In genomic region chr12:75979181-75979580, GRCh38 we compare ENCODE assay signal across 9 cellular contexts. TPM values are rescaled to one million over a fixed set of nuclear protein-coding genes. Genes with fewer than 3 reads are reported as not detected.
A peak's percentile ranks its signal among the peaks of the same experiment; 100 is the strongest.
DNase-seq lines count a peak whose midpoint lies in the region; ATAC-seq and TF ChIP-seq lines count a peak whose summit lies in the region.
"Had no signal": no experiment of that assay in that cellular context is flagged by ENCODE, and none has a peak within 500 bp of the region (broad histone marks: within the 10 kb centered on the region; RNA-seq: fewer than 3 reads in every experiment).

No MANE protein-coding gene starts in this region.

- H3K9me3 Mint-ChIP-seq in CD4-positive, alpha-beta memory T cell, result peaks cover 0 to 2% (median 0%) of the 10 kb centered on the region in 8 donors
- H3K9me3 Mint-ChIP-seq in HFFc6, result no peaks in the 10 kb centered on the region
- peaks cover 3% of the 10 kb centered on the region for H3K9me3 Mint-ChIP-seq in activated CD8-positive, alpha-beta T cell treated with anti-CD3 and anti-CD28 coated beads for 36 hours
- H3K9me3 Mint-ChIP-seq in endodermal cell, result no peaks in the 10 kb centered on the region
- H3K9me3 Mint-ChIP-seq: dendritic cell treated with granulocyte-macrophage colony-stimulating factor and Interleukin-4, amounts not matched to agents 40 ng/mL and 50 ng/mL, for 4 days had no signal

- no peaks in the 10 kb centered on the region for H3K36me3 Mint-ChIP-seq in CD4-positive, alpha-beta memory T cell
- H3K36me3 Mint-ChIP-seq in HFFc6 (ENCODE audit: low read depth) (no peaks in the 10 kb centered on the region), endodermal cell (ENCODE audit: low read depth) (no peaks in the 10 kb centered on the region)
- H3K36me3 Mint-ChIP-seq in activated CD8-positive, alpha-beta T cell treated with anti-CD3 and anti-CD28 coated beads for 36 hours (ENCODE audit: low read depth), result peaks cover 9% of the 10 kb centered on the region

- peak overlapping the region; percentile 90 to 98 (median 92) for H3K27ac Mint-ChIP-seq in CD4-positive, alpha-beta memory T cell
- peak overlapping the region; percentile 99 for H3K27ac Mint-ChIP-seq in HFFc6
- H3K27ac Mint-ChIP-seq in activated CD8-positive, alpha-beta T cell treated with anti-CD3 and anti-CD28 coated beads for 36 hours, result peak overlapping the region; percentile 99
- H3K27ac Mint-ChIP-seq in endodermal cell, result no peak overlapping the region
- H3K27ac Mint-ChIP-seq: dendritic cell treated with granulocyte-macrophage colony-stimulating factor and Interleukin-4, amounts not matched to agents 40 ng/mL and 50 ng/mL, for 4 days had no signal

- no peak overlapping the region for H3K9ac ChIP-seq in endodermal cell (ENCODE audit: extremely low read depth, low read length, poor library complexity, severe bottlenecking)

- no peaks in the 10 kb centered on the region for H3K9me3 ChIP-seq in CD4-positive, alpha-beta memory T cell (ENCODE audit: control insufficient read depth in 1 of 2, low read length in 2 of 2)
- no peaks in the 10 kb centered on the region for H3K9me3 ChIP-seq in endodermal cell (ENCODE audit: control insufficient read depth, low read length)

- WGBS in endodermal cell (ENCODE audit: insufficient coverage in 1 of 2, insufficient read length in 1 of 2), 2 experiments, result 75 to 77% methylated on average over 1 to 2 of the region's 2 CpGs

- H3K27ac ChIP-seq in CD4-positive, alpha-beta memory T cell (ENCODE audit: low read depth, low read length), result peak overlapping the region; percentile 79
- H3K27ac ChIP-seq in endodermal cell (ENCODE audit: low read depth, low read length), result no peak overlapping the region

- intact Hi-C loops in CD4-positive, alpha-beta memory T cell (cut with micrococcal nuclease), result loop anchor here (2.0 kb wide), 1 partner anchor 14 kb away; no protein-coding TSS in a partner anchor
- intact Hi-C loops in activated CD8-positive, alpha-beta T cell treated with anti-CD3 and anti-CD28 coated beads for 36 hours (cut with micrococcal nuclease), result loop anchor here (1.0 to 2.0 kb wide), 4 partner anchors 16 to 52 kb away; partner anchors contain the start of gene PHLDA1

- peak; percentile 18 to 64 (median 21) for DNase-seq in CD4-positive, alpha-beta memory T cell
- DNase-seq in HFFc6 (peak; percentile 68), kidney glomerular epithelial cell (lab: John Stamatoyannopoulos, UW) (peak; percentile 26), endodermal cell (no peak), DMS153 treated with DMSO at 0.1 percent for 48 hours (lab: John Stamatoyannopoulos, UW; ENCODE audit: unreplicated experiment) (no peak), NCI-H748 (lab: John Stamatoyannopoulos, UW; ENCODE audit: unreplicated experiment) (no peak)
- peak; percentile 62 for DNase-seq in activated CD8-positive, alpha-beta T cell treated with anti-CD3 and anti-CD28 coated beads for 36 hours

- peaks cover 30 to 66% (median 44%) of the 10 kb centered on the region in 4 donors for H3K4me1 Mint-ChIP-seq in CD4-positive, alpha-beta memory T cell
- H3K4me1 Mint-ChIP-seq in HFFc6 (ENCODE audit: low read depth), result peaks cover 67% of the 10 kb centered on the region
- H3K4me1 Mint-ChIP-seq in activated CD8-positive, alpha-beta T cell treated with anti-CD3 and anti-CD28 coated beads for 36 hours (ENCODE audit: low read depth), result peaks cover 82% of the 10 kb centered on the region
- H3K4me1 Mint-ChIP-seq in endodermal cell, result peaks cover 29% of the 10 kb centered on the region

- no peaks in the 10 kb centered on the region for H3K27me3 ChIP-seq in CD4-positive, alpha-beta memory T cell (ENCODE audit: insufficient read depth, low read length)
- no peaks in the 10 kb centered on the region for H3K27me3 ChIP-seq in endodermal cell (ENCODE audit: control insufficient read depth, insufficient read depth, low read length, poor library complexity, severe bottlenecking)

- CTCF ChIA-PET in CD4-positive, alpha-beta memory T cell (lab: Charles Lee; ENCODE audit: partially characterized antibody), result interaction anchor here (1.1 to 2.3 kb wide), 4 partner anchors 13 to 58 kb away, joined by 3 to 10 read pairs (median 4); partner anchors contain the start of gene PHLDA1
- CTCF ChIA-PET in activated CD8-positive, alpha-beta T cell treated with anti-CD3 and anti-CD28 coated beads for 36 hours (lab: Charles Lee), result interaction anchor here (0.9 to 3.2 kb wide), 4 partner anchors 9 to 53 kb away, joined by 3 to 14 read pairs (median 4); partner anchors contain the start of gene PHLDA1

- no peaks in the 10 kb centered on the region for H3K36me3 ChIP-seq in CD4-positive, alpha-beta memory T cell (ENCODE audit: insufficient read depth, low read length)
- H3K36me3 ChIP-seq in endodermal cell (ENCODE audit: control insufficient read depth, insufficient read depth, low read length), result no peaks in the 10 kb centered on the region

- H3K4me1 ChIP-seq in CD4-positive, alpha-beta memory T cell (ENCODE audit: insufficient read depth, low read length), result peaks cover 39% of the 10 kb centered on the region
- peaks cover 12% of the 10 kb centered on the region for H3K4me1 ChIP-seq in endodermal cell (ENCODE audit: control insufficient read depth, insufficient read depth, low read length)

- TF ChIP-seq CTCF in HFFc6 (IDR thresholded peaks at IDR 0.05) (no peak), endodermal cell (conservative IDR thresholded peaks at IDR 0.05) (no peak)
- TF ChIP-seq CTCF in activated CD8-positive, alpha-beta T cell treated with anti-CD3 and anti-CD28 coated beads for 36 hours (IDR thresholded peaks at IDR 0.05), result no peak

- POLR2A ChIA-PET in CD4-positive, alpha-beta memory T cell (lab: Charles Lee; ENCODE audit: partially characterized antibody), result interaction anchor here (0.6 to 6.5 kb wide), 6 partner anchors 8 to 499 kb away, joined by 3 to 80 read pairs (median 6); partner anchors contain the start of genes GLIPR1, KRR1 and PHLDA1
- POLR2A ChIA-PET in activated CD8-positive, alpha-beta T cell treated with anti-CD3 and anti-CD28 coated beads for 36 hours (lab: Charles Lee), result interaction anchor here (0.8 to 5.4 kb wide), 11 partner anchors 9 to 468 kb away, joined by 3 to 54 read pairs (median 4); partner anchors contain the start of genes KRR1 and PHLDA1

- H3K27me3 Mint-ChIP-seq in CD4-positive, alpha-beta memory T cell, result no peaks in the 10 kb centered on the region
- no peaks in the 10 kb centered on the region for H3K27me3 Mint-ChIP-seq in HFFc6 (ENCODE audit: insufficient read depth)
- H3K27me3 Mint-ChIP-seq in activated CD8-positive, alpha-beta T cell treated with anti-CD3 and anti-CD28 coated beads for 36 hours, result no peaks in the 10 kb centered on the region
- no peaks in the 10 kb centered on the region for H3K27me3 Mint-ChIP-seq in endodermal cell (ENCODE audit: insufficient read depth)

- peak overlapping the region in 7 of 8 donors; percentile 3 to 66 (median 47) for H3K4me3 Mint-ChIP-seq in CD4-positive, alpha-beta memory T cell
- peak overlapping the region; percentile 80 for H3K4me3 Mint-ChIP-seq in HFFc6
- peak overlapping the region; percentile 56 for H3K4me3 Mint-ChIP-seq in activated CD8-positive, alpha-beta T cell treated with anti-CD3 and anti-CD28 coated beads for 36 hours
- H3K4me3 Mint-ChIP-seq in endodermal cell, result no peak overlapping the region
- H3K4me3 Mint-ChIP-seq: dendritic cell treated with granulocyte-macrophage colony-stimulating factor and Interleukin-4, amounts not matched to agents 40 ng/mL and 50 ng/mL, for 4 days had no signal

- no peak overlapping the region for H3K4me3 ChIP-seq in CD4-positive, alpha-beta memory T cell (ENCODE audit: low read length in 2 of 2)
- no peak overlapping the region for H3K4me3 ChIP-seq in endodermal cell (ENCODE audit: low read length)

- peak; percentile 74 for ATAC-seq in activated CD8-positive, alpha-beta T cell treated with anti-CD3 and anti-CD28 coated beads for 36 hours
- ATAC-seq in GM21529 (IDR thresholded peaks at IDR 0.05; ENCODE audit: unreplicated experiment), result no peak

RNA-seq across cellular contexts. Expression of gene PHLDA1, which starts 52.4 kb away (rescaled TPM):
- total RNA-seq in CD4-positive, alpha-beta memory T cell, result 1 to 10 TPM; 8.2 to 8.5 TPM
- polyA plus RNA-seq in CD4-positive, alpha-beta memory T cell, result 1 to 10 TPM; 1.3 to 2.3 TPM
- total RNA-seq in HFFc6 (2021; fragmentation: NEBNext Ultra II Directional; extraction: Animal tissue kit (Norgen Biotek cat#: 25700)), result 10 to 100 TPM; 49.2 to 81.5 (median 76.2) TPM
- 10 to 100 TPM; 33.9 to 35.0 TPM for total RNA-seq in activated CD8-positive, alpha-beta T cell treated with anti-CD3 and anti-CD28 coated beads for 36 hours
- 10 to 100 TPM in 1 of 2 donors, 1 to 10 TPM in 1; 3.7 to 16.2 TPM for total RNA-seq in endodermal cell
- polyA plus RNA-seq in endodermal cell (2013, experiment 1 of 2), result 14.9 TPM
- polyA plus RNA-seq in endodermal cell (2013, experiment 2 of 2), result 13.4 TPM

Comparison
In these comparisons a context has a peak if more than half of its experiments do, and no peak if none do; other contexts are left out.
1. DNase-seq: peak in CD4-positive, alpha-beta memory T cell (5 of 5), HFFc6 (single experiment), activated CD8-positive, alpha-beta T cell treated with anti-CD3 and anti-CD28 coated beads for 36 hours (single experiment) and kidney glomerular epithelial cell (single experiment); none in endodermal cell (single experiment), DMS153 treated with DMSO at 0.1 percent for 48 hours (single experiment) and NCI-H748 (single experiment).